1 cellular context compared by ENCODE assay signal in the genomic region with DNA sequence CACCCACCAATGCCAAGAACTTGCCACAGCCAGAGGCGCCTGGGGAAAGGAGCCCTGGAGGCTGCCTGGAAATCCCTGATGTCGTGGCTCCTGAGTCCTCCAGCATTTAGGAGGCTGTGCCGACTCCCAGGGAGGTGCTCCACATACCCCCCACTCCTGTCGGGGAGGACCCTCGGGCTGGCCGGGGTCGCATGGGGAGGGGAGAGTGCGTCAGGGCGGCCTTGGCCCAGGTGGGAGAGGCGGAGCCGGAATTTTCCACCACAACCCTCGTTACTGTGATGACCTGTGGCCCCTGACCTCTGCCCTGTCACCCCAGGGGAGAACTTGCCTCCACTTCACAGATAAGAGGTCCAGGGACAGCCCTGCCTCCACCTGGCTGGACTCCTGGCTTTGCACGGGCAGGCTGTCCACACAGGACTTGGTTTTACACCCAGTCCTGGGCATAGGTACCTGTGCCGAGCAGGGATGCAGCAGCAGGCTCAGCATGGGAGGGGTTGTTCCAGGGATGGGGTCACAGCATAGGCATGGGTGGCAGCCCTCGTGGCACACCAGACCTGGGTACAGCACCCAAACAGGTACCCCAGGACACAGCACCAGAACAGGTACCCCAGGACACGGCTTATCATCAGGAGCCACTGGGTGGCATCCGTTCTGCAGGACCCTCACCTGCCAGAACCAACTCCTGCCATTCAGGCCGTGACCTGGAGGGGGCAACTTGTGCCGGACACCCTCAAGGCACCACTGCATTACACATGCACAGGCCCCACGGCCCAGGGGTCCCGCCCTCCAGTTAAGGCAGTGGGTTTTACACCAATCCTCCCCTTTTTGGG.
A peak's percentile ranks its signal among the peaks of the same experiment; 100 is the strongest.
TF ChIP-seq lines count a peak whose summit lies in the region.

No MANE protein-coding gene starts in this region.

TF ChIP-seq in HepG2, 621 proteins besides CTCF, POLR2A, EP300 and RAD21 (continued from another document and continues in another):
- TF ChIP-seq IRF2 (CRISPR knock-in tag; IDR thresholded peaks at IDR 0.05) (peak; percentile 62), ZNF124 (CRISPR knock-in tag; IDR thresholded peaks at IDR 0.05) (no peak), ZNF121 (CRISPR knock-in tag; IDR thresholded peaks at IDR 0.05) (no peak), XRCC5 (optimal IDR thresholded peaks at IDR 0.05; ENCODE audit: low read length) (peak; percentile 92), ZNF24 (IDR thresholded peaks at IDR 0.05) (no peak), ZNF232 (CRISPR knock-in tag; IDR thresholded peaks at IDR 0.05; ENCODE audit: borderline replicate concordance) (0 out of 2 replicates have a peak, but pooled peaks have one; percentile 24), HOXD1 (CRISPR knock-in tag; IDR thresholded peaks at IDR 0.05) (no peak; the same call in 1 of the 2 replicates), ZNF766 (CRISPR knock-in tag; IDR thresholded peaks at IDR 0.05; ENCODE audit: borderline replicate concordance) (no peak), CBX5 (CRISPR knock-in tag; IDR thresholded peaks at IDR 0.05; ENCODE audit: borderline replicate concordance) (peak; percentile 30; the same call in 1 of the 2 replicates), NR2F6 (IDR thresholded peaks at IDR 0.05) (peak; percentile 69; the same call in 1 of the 2 replicates), NR2F6 (CRISPR knock-in tag; IDR thresholded peaks at IDR 0.05) (peak; percentile 77), MEF2D (CRISPR knock-in tag; IDR thresholded peaks at IDR 0.05) (no peak; the same call in 1 of the 2 replicates), ZIK1 (CRISPR knock-in tag; IDR thresholded peaks at IDR 0.05; ENCODE audit: borderline replicate concordance, low read depth) (no peak), TCF12 (IDR thresholded peaks at IDR 0.05) (no peak), TCF12 (CRISPR knock-in tag; IDR thresholded peaks at IDR 0.05) (no peak), HHEX (CRISPR knock-in tag; IDR thresholded peaks at IDR 0.05) (no peak), ZNF790 (CRISPR knock-in tag; IDR thresholded peaks at IDR 0.05; ENCODE audit: borderline replicate concordance) (no peak), CBX1 (IDR thresholded peaks at IDR 0.05; ENCODE audit: low read depth) (peak; percentile 42), NR3C1 (CRISPR knock-in tag; IDR thresholded peaks at IDR 0.05) (no peak), RBAK (CRISPR knock-in tag; IDR thresholded peaks at IDR 0.05) (no peak), ZFP36L1 (CRISPR knock-in tag; IDR thresholded peaks at IDR 0.05) (no peak), ZNF451 (CRISPR knock-in tag; IDR thresholded peaks at IDR 0.05) (no peak), ZNF274 (CRISPR knock-in tag; IDR thresholded peaks at IDR 0.05) (no peak), POLR2AphosphoS5 (IDR thresholded peaks at IDR 0.05; ENCODE audit: low read depth, low read length) (no peak; the same call in 1 of the 2 replicates), ATF7 (IDR thresholded peaks at IDR 0.05) (no peak), ATF7 (CRISPR knock-in tag; IDR thresholded peaks at IDR 0.05) (0 out of 2 replicates have a peak, but pooled peaks have one; percentile 31), ZFP41 (CRISPR knock-in tag; IDR thresholded peaks at IDR 0.05; ENCODE audit: borderline replicate concordance) (no peak), RNF2 (conservative IDR thresholded peaks at IDR 0.05; ENCODE audit: low read depth) (no peak; the same call in 1 of the 2 replicates), ZNF441 (CRISPR knock-in tag; IDR thresholded peaks at IDR 0.05; ENCODE audit: borderline replicate concordance) (no peak), KMT2B (CRISPR knock-in tag; IDR thresholded peaks at IDR 0.05) (no peak; the same call in 1 of the 2 replicates), MBD4 (IDR thresholded peaks at IDR 0.05; ENCODE audit: borderline replicate concordance, low read length) (no peak), PHF20 (CRISPR knock-in tag; IDR thresholded peaks at IDR 0.05) (no peak), ZNF160 (CRISPR knock-in tag; IDR thresholded peaks at IDR 0.05) (no peak), NAIF1 (CRISPR knock-in tag; IDR thresholded peaks at IDR 0.05; ENCODE audit: borderline replicate concordance) (no peak)
- TF ChIP-seq, protein P1, sequence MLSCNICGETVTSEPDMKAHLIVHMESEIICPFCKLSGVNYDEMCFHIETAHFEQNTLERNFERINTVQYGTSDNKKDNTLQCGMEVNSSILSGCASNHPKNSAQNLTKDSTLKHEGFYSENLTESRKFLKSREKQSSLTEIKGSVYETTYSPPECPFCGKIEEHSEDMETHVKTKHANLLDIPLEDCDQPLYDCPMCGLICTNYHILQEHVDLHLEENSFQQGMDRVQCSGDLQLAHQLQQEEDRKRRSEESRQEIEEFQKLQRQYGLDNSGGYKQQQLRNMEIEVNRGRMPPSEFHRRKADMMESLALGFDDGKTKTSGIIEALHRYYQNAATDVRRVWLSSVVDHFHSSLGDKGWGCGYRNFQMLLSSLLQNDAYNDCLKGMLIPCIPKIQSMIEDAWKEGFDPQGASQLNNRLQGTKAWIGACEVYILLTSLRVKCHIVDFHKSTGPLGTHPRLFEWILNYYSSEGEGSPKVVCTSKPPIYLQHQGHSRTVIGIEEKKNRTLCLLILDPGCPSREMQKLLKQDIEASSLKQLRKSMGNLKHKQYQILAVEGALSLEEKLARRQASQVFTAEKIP (CRISPR knock-in tag; IDR thresholded peaks at IDR 0.05; ENCODE audit: borderline replicate concordance): no peak
- TF ChIP-seq, protein P2, sequence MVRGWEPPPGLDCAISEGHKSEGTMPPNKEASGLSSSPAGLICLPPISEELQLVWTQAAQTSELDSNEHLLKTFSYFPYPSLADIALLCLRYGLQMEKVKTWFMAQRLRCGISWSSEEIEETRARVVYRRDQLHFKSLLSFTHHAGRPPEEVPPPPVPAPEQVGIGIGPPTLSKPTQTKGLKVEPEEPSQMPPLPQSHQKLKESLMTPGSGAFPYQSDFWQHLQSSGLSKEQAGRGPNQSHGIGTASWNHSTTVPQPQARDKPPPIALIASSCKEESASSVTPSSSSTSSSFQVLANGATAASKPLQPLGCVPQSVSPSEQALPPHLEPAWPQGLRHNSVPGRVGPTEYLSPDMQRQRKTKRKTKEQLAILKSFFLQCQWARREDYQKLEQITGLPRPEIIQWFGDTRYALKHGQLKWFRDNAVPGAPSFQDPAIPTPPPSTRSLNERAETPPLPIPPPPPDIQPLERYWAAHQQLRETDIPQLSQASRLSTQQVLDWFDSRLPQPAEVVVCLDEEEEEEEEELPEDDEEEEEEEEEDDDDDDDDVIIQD (CRISPR knock-in tag; IDR thresholded peaks at IDR 0.05; ENCODE audit: low read depth): no peak; the same call in 1 of the 2 replicates
- TF ChIP-seq, protein P3, sequence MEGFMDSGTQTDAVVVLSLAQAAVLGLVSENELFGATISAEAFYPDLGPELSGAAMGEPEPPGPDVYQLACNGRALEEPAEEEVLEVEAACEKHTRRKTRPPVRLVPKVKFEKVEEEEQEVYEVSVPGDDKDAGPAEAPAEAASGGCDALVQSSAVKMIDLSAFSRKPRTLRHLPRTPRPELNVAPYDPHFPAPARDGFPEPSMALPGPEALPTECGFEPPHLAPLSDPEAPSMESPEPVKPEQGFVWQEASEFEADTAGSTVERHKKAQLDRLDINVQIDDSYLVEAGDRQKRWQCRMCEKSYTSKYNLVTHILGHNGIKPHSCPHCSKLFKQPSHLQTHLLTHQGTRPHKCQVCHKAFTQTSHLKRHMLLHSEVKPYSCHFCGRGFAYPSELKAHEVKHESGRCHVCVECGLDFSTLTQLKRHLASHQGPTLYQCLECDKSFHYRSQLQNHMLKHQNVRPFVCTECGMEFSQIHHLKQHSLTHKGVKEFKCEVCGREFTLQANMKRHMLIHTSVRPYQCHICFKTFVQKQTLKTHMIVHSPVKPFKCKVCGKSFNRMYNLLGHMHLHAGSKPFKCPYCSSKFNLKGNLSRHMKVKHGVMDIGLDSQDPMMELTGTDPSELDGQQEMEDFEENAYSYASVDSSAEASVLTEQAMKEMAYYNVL (CRISPR knock-in tag; IDR thresholded peaks at IDR 0.05; ENCODE audit: borderline replicate concordance): no peak
- TF ChIP-seq, protein P4, sequence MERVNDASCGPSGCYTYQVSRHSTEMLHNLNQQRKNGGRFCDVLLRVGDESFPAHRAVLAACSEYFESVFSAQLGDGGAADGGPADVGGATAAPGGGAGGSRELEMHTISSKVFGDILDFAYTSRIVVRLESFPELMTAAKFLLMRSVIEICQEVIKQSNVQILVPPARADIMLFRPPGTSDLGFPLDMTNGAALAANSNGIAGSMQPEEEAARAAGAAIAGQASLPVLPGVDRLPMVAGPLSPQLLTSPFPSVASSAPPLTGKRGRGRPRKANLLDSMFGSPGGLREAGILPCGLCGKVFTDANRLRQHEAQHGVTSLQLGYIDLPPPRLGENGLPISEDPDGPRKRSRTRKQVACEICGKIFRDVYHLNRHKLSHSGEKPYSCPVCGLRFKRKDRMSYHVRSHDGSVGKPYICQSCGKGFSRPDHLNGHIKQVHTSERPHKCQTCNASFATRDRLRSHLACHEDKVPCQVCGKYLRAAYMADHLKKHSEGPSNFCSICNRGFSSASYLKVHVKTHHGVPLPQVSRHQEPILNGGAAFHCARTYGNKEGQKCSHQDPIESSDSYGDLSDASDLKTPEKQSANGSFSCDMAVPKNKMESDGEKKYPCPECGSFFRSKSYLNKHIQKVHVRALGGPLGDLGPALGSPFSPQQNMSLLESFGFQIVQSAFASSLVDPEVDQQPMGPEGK (CRISPR knock-in tag; IDR thresholded peaks at IDR 0.05): peak; percentile 83
- TF ChIP-seq, protein P5, sequence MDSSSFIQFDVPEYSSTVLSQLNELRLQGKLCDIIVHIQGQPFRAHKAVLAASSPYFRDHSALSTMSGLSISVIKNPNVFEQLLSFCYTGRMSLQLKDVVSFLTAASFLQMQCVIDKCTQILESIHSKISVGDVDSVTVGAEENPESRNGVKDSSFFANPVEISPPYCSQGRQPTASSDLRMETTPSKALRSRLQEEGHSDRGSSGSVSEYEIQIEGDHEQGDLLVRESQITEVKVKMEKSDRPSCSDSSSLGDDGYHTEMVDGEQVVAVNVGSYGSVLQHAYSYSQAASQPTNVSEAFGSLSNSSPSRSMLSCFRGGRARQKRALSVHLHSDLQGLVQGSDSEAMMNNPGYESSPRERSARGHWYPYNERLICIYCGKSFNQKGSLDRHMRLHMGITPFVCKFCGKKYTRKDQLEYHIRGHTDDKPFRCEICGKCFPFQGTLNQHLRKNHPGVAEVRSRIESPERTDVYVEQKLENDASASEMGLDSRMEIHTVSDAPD (CRISPR knock-in tag; IDR thresholded peaks at IDR 0.05): peak; percentile 57; the same call in 1 of the 2 replicates
- TF ChIP-seq, protein P6, sequence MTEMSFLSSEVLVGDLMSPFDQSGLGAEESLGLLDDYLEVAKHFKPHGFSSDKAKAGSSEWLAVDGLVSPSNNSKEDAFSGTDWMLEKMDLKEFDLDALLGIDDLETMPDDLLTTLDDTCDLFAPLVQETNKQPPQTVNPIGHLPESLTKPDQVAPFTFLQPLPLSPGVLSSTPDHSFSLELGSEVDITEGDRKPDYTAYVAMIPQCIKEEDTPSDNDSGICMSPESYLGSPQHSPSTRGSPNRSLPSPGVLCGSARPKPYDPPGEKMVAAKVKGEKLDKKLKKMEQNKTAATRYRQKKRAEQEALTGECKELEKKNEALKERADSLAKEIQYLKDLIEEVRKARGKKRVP (CRISPR knock-in tag; IDR thresholded peaks at IDR 0.05): no peak; a peak in 1 of 4 replicates
- TF ChIP-seq, protein P7, sequence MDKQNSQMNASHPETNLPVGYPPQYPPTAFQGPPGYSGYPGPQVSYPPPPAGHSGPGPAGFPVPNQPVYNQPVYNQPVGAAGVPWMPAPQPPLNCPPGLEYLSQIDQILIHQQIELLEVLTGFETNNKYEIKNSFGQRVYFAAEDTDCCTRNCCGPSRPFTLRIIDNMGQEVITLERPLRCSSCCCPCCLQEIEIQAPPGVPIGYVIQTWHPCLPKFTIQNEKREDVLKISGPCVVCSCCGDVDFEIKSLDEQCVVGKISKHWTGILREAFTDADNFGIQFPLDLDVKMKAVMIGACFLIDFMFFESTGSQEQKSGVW (CRISPR knock-in tag; IDR thresholded peaks at IDR 0.05; ENCODE audit: borderline replicate concordance): 0 out of 2 replicates have a peak, but pooled peaks have one; percentile 2
- TF ChIP-seq, protein P8, sequence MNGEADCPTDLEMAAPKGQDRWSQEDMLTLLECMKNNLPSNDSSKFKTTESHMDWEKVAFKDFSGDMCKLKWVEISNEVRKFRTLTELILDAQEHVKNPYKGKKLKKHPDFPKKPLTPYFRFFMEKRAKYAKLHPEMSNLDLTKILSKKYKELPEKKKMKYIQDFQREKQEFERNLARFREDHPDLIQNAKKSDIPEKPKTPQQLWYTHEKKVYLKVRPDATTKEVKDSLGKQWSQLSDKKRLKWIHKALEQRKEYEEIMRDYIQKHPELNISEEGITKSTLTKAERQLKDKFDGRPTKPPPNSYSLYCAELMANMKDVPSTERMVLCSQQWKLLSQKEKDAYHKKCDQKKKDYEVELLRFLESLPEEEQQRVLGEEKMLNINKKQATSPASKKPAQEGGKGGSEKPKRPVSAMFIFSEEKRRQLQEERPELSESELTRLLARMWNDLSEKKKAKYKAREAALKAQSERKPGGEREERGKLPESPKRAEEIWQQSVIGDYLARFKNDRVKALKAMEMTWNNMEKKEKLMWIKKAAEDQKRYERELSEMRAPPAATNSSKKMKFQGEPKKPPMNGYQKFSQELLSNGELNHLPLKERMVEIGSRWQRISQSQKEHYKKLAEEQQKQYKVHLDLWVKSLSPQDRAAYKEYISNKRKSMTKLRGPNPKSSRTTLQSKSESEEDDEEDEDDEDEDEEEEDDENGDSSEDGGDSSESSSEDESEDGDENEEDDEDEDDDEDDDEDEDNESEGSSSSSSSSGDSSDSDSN (CRISPR knock-in tag; IDR thresholded peaks at IDR 0.05): no peak
- TF ChIP-seq, protein P9, sequence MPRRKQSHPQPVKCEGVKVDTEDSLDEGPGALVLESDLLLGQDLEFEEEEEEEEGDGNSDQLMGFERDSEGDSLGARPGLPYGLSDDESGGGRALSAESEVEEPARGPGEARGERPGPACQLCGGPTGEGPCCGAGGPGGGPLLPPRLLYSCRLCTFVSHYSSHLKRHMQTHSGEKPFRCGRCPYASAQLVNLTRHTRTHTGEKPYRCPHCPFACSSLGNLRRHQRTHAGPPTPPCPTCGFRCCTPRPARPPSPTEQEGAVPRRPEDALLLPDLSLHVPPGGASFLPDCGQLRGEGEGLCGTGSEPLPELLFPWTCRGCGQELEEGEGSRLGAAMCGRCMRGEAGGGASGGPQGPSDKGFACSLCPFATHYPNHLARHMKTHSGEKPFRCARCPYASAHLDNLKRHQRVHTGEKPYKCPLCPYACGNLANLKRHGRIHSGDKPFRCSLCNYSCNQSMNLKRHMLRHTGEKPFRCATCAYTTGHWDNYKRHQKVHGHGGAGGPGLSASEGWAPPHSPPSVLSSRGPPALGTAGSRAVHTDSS (CRISPR knock-in tag; conservative IDR thresholded peaks at IDR 0.05): no peak
- TF ChIP-seq, protein P10, sequence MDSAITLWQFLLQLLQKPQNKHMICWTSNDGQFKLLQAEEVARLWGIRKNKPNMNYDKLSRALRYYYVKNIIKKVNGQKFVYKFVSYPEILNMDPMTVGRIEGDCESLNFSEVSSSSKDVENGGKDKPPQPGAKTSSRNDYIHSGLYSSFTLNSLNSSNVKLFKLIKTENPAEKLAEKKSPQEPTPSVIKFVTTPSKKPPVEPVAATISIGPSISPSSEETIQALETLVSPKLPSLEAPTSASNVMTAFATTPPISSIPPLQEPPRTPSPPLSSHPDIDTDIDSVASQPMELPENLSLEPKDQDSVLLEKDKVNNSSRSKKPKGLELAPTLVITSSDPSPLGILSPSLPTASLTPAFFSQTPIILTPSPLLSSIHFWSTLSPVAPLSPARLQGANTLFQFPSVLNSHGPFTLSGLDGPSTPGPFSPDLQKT (CRISPR knock-in tag; IDR thresholded peaks at IDR 0.05; ENCODE audit: borderline replicate concordance): no peak
- TF ChIP-seq, protein P11, sequence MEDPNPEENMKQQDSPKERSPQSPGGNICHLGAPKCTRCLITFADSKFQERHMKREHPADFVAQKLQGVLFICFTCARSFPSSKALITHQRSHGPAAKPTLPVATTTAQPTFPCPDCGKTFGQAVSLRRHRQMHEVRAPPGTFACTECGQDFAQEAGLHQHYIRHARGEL (CRISPR knock-in tag; IDR thresholded peaks at IDR 0.05): no peak
